In the genomic region with DNA sequence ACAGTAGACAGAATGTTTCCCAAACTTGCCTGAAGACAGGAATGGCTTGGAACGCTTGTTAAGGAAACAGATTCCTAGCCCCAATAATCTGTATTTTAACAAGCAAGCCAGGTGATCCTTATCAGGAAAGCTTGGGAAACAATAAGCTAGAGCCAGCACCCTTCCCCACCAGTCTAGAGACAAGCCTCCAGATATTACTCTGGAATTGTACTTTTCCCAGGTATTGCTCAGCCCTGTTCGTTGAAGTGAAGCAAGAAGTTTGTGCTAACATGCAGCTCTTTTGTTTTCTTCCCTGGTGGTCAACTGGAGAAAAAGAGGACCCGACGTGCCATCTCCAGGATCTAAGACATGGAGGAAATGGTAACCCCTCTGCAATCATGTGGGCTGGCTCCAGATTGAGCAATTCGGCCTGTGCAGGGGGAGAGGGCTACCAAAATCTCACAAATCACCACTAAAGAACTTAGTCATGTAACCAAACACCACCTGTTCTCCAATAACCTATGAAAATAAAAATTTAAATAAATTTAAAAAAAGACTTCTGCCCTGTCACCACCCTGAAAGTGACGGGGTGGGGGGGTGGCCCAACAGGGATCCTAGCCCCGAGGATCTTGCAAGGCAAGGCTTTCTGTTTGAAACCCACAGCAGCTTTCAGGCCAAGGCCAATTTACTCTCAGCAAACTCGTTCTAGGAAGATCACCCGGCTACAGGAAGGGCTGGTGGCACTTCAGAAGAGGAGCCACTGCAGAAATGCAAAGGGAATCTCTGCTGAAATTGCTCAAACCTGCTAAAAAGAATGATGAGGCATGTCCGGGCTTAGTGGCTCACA, we compare ENCODE assay signal across 13 cellular contexts. TPM values are rescaled to one million over a fixed set of nuclear protein-coding genes. Genes with fewer than 3 reads are reported as not detected.
A peak's percentile ranks its signal among the peaks of the same experiment; 100 is the strongest.
DNase-seq lines count a peak whose midpoint lies in the region; ATAC-seq and TF ChIP-seq lines count a peak whose summit lies in the region.
"Had no signal": no experiment of that assay in that cellular context is flagged by ENCODE, and none has a peak within 500 bp of the region (broad histone marks: within the 10 kb centered on the region; RNA-seq: fewer than 3 reads in every experiment).

No MANE protein-coding gene starts in this region.

- no peak overlapping the region for H3K27ac ChIP-seq in mammary epithelial cell (ENCODE audit: insufficient read depth, low read depth, low read length)
- peak overlapping the region; percentile 97 for H3K27ac ChIP-seq in PC-3 (ENCODE audit: low read length)
- H3K27ac ChIP-seq in stomach smooth muscle (ENCODE audit: low read length), result peak overlapping the region; percentile 81

- H3K79me2 ChIP-seq in mammary epithelial cell (ENCODE audit: insufficient read depth, low read length) (peaks cover 87% of the 10 kb centered on the region), PC-3 (ENCODE audit: low read length) (peaks cover 95% of the 10 kb centered on the region)

- H3K9me3 ChIP-seq in mammary epithelial cell (replicated peaks; ENCODE audit: insufficient read depth, low read length) (no peaks in the 10 kb centered on the region), PC-3 (ENCODE audit: low read length) (no peaks in the 10 kb centered on the region), stomach smooth muscle (ENCODE audit: control insufficient read depth in 2 of 2, low read length in 2 of 2) (no peaks in the 10 kb centered on the region)

- no peak overlapping the region for H3K4me3 Mint-ChIP-seq in MCF 10A (ENCODE audit: unreplicated experiment)
- no peak overlapping the region for H3K4me3 Mint-ChIP-seq in activated CD8-positive, alpha-beta T cell treated with anti-CD3 and anti-CD28 coated beads, Interleukin-2, amount 10 ng/mL, durations not matched to agents 7 days and 5 days
- H3K4me3 Mint-ChIP-seq: natural killer cell treated with Interleukin-12 subunit alpha and Interleukin-12 subunit beta and Interleukin-15 and Interleukin-18, amount 100 ng/mL, for 72 hours had no signal

- H3K9me2 ChIP-seq in PC-3 (replicated peaks; ENCODE audit: low read length), result no peaks in the 10 kb centered on the region

- WGBS in mammary epithelial cell (ENCODE audit: low coverage, missing lambda C conversion rate), result 70% methylated on average over 9 of the region's 10 CpGs

- dilution Hi-C loops in mammary epithelial cell (cut with HindIII; ENCODE audit: low sequenced_read_pairs), result no loop called here

- CTCF ChIA-PET in MCF 10A (lab: Yijun Ruan, JAX), result interaction anchor here (0.5 to 1.6 kb wide), 3 partner anchors 12 to 126 kb away, joined by 3 to 4 read pairs (median 4); no protein-coding TSS in a partner anchor
- CTCF ChIA-PET in mammary epithelial cell (lab: Charles Lee; ENCODE audit: low non-redundant PET), result no interaction called here
- CTCF ChIA-PET in PC-3 (lab: Charles Lee), result no interaction called here
- CTCF ChIA-PET in activated CD8-positive, alpha-beta T cell treated with anti-CD3 and anti-CD28 coated beads, Interleukin-2, amount 10 ng/mL, durations not matched to agents 7 days and 5 days (lab: Charles Lee), result no interaction called here

- intact Hi-C loops in MCF 10A (cut with micrococcal nuclease) (no loop called here), mammary epithelial cell (cut with micrococcal nuclease) (no loop called here), PC-3 (cut with micrococcal nuclease) (no loop called here)

- H3K4me2 ChIP-seq in mammary epithelial cell (ENCODE audit: insufficient read depth, low read depth, low read length) (no peak overlapping the region), PC-3 (ENCODE audit: low read length) (peak overlapping the region; percentile 82)

- H3K36me3 Mint-ChIP-seq in MCF 10A (ENCODE audit: insufficient read depth, unreplicated experiment), result peaks cover 9% of the 10 kb centered on the region
- no peaks in the 10 kb centered on the region for H3K36me3 Mint-ChIP-seq in activated CD8-positive, alpha-beta T cell treated with anti-CD3 and anti-CD28 coated beads, Interleukin-2, amount 10 ng/mL, durations not matched to agents 7 days and 5 days (ENCODE audit: low read depth)
- H3K36me3 Mint-ChIP-seq: natural killer cell treated with Interleukin-12 subunit alpha and Interleukin-12 subunit beta and Interleukin-15 and Interleukin-18, amount 100 ng/mL, for 72 hours had no signal

- no peak for ATAC-seq in PC-3
- ATAC-seq in activated CD8-positive, alpha-beta T cell treated with anti-CD3 and anti-CD28 coated beads, Interleukin-2, amount 10 ng/mL, durations not matched to agents 7 days and 5 days, result no peak
- ATAC-seq: natural killer cell treated with Interleukin-12 subunit alpha and Interleukin-12 subunit beta and Interleukin-15 and Interleukin-18, amount 100 ng/mL, for 72 hours had no signal

- POLR2A ChIA-PET in MCF 10A (lab: Yijun Ruan, JAX) (interaction anchor here (1.0 to 5.3 kb wide), 7 partner anchors 9 to 117 kb away, joined by 3 to 42 read pairs (median 4); no protein-coding TSS in a partner anchor), PC-3 (lab: Charles Lee; ENCODE audit: unreplicated experiment) (no interaction called here)
- POLR2A ChIA-PET in activated CD8-positive, alpha-beta T cell treated with anti-CD3 and anti-CD28 coated beads, Interleukin-2, amount 10 ng/mL, durations not matched to agents 7 days and 5 days (lab: Charles Lee), result no interaction called here

- no peaks in the 10 kb centered on the region for H3K27me3 Mint-ChIP-seq in MCF 10A (ENCODE audit: insufficient read depth, unreplicated experiment)
- peaks cover 3% of the 10 kb centered on the region for H3K27me3 Mint-ChIP-seq in activated CD8-positive, alpha-beta T cell treated with anti-CD3 and anti-CD28 coated beads, Interleukin-2, amount 10 ng/mL, durations not matched to agents 7 days and 5 days (ENCODE audit: low read depth)
- H3K27me3 Mint-ChIP-seq: natural killer cell treated with Interleukin-12 subunit alpha and Interleukin-12 subunit beta and Interleukin-15 and Interleukin-18, amount 100 ng/mL, for 72 hours had no signal

- H4K20me1 ChIP-seq in mammary epithelial cell (ENCODE audit: insufficient read depth, low read length) (no peaks in the 10 kb centered on the region), PC-3 (ENCODE audit: low read length) (peaks cover under 1% of the 10 kb centered on the region; the same call in 1 of the 2 replicates)

- TF ChIP-seq CTCF in MCF 10A (IDR thresholded peaks at IDR 0.05; ENCODE audit: unreplicated experiment), result no peak
- no peak for TF ChIP-seq CTCF in mammary epithelial cell (conservative IDR thresholded peaks at IDR 0.05 in 1 of 2, IDR thresholded peaks at IDR 0.05 in 1 of 2; ENCODE audit: extremely low read depth in 1 of 2, insufficient read depth in 1 of 2, low read depth in 1 of 2, low read length in 2 of 2)
- TF ChIP-seq CTCF in PC-3 (conservative IDR thresholded peaks at IDR 0.05; ENCODE audit: low read depth, low read length), result no peak
- TF ChIP-seq CTCF in fibroblast of the aortic adventitia (IDR thresholded peaks at IDR 0.05; ENCODE audit: insufficient read depth, low read length), result no peak

- DNase-seq in MCF 10A (ENCODE audit: unreplicated experiment), result peak; percentile 66
- no peak for DNase-seq in mammary epithelial cell
- no peak for DNase-seq in PC-3
- peak; percentile 30 for DNase-seq in fibroblast of the aortic adventitia (ENCODE audit: low read depth)
- no peak for DNase-seq in stimulated activated CD4-positive, alpha-beta T cell treated with anti-CD3 and anti-CD28 coated beads, Interleukin-15, amount 100 ng/mL, for 24 hours
- no peak for DNase-seq in RKO (ENCODE audit: low spot score)
- DNase-seq in activated CD8-positive, alpha-beta T cell treated with anti-CD3 and anti-CD28 coated beads, Interleukin-2, amount 10 ng/mL, durations not matched to agents 7 days and 5 days, result no peak
- DNase-seq: activated T-cell treated with anti-CD3 and anti-CD28 coated beads for 4 hours; erythroblast; HCEC 1CT; stimulated activated naive CD4-positive, alpha-beta T cell treated with Interleukin-2 at 50 U/mL for 16 hours had no signal

- H3K4me1 Mint-ChIP-seq in MCF 10A (ENCODE audit: insufficient read depth, unreplicated experiment), result peaks cover 71% of the 10 kb centered on the region
- no peaks in the 10 kb centered on the region for H3K4me1 Mint-ChIP-seq in activated CD8-positive, alpha-beta T cell treated with anti-CD3 and anti-CD28 coated beads, Interleukin-2, amount 10 ng/mL, durations not matched to agents 7 days and 5 days (ENCODE audit: low read depth)

- no peaks in the 10 kb centered on the region for H3K36me3 ChIP-seq in mammary epithelial cell (ENCODE audit: insufficient read depth, low read length)
- H3K36me3 ChIP-seq in PC-3 (ENCODE audit: low read depth, low read length), result peaks cover 23% of the 10 kb centered on the region; the same call in 1 of the 2 replicates
- H3K36me3 ChIP-seq in stomach smooth muscle (ENCODE audit: control insufficient read depth in 2 of 2, insufficient read depth in 2 of 2, low read length in 2 of 2), result no peaks in the 10 kb centered on the region

- peaks cover 10% of the 10 kb centered on the region for H3F3A ChIP-seq in PC-3 (ENCODE audit: low read length, unreplicated experiment)

- BruUV-seq in MCF 10A (replicated peaks; lab: Mats Ljungman, UMichigan) (no TSS peak), mammary epithelial cell (replicated peaks; lab: Mats Ljungman, UMichigan) (no TSS peak), PC-3 (replicated peaks; lab: Mats Ljungman, UMichigan) (no TSS peak)

- H3K4me1 ChIP-seq in mammary epithelial cell (ENCODE audit: insufficient read depth, low read length) (peaks cover 79% of the 10 kb centered on the region), PC-3 (ENCODE audit: insufficient read depth, low read length) (peaks cover 94% of the 10 kb centered on the region), stomach smooth muscle (ENCODE audit: control insufficient read depth, insufficient read depth, low read length) (peaks cover 85% of the 10 kb centered on the region)

- H3K27ac Mint-ChIP-seq in MCF 10A (ENCODE audit: low read depth, unreplicated experiment), result peak overlapping the region; percentile 80
- no peak overlapping the region for H3K27ac Mint-ChIP-seq in activated CD8-positive, alpha-beta T cell treated with anti-CD3 and anti-CD28 coated beads, Interleukin-2, amount 10 ng/mL, durations not matched to agents 7 days and 5 days

- H3K4me3 ChIP-seq in mammary epithelial cell (replicated peaks in 1 of 3; ENCODE audit: insufficient read depth in 1 of 3, low read depth in 2 of 3, low read length in 3 of 3) (no peak overlapping the region), PC-3 (ENCODE audit: low read length) (peak overlapping the region; percentile 43; the same call in 1 of the 2 replicates), fibroblast of the aortic adventitia (ENCODE audit: low read depth, low read length) (no peak overlapping the region), stomach smooth muscle (ENCODE audit: low read length in 2 of 2) (no peak overlapping the region)

- H3K9me3 Mint-ChIP-seq in MCF 10A (ENCODE audit: unreplicated experiment), result no peaks in the 10 kb centered on the region
- no peaks in the 10 kb centered on the region for H3K9me3 Mint-ChIP-seq in activated CD8-positive, alpha-beta T cell treated with anti-CD3 and anti-CD28 coated beads, Interleukin-2, amount 10 ng/mL, durations not matched to agents 7 days and 5 days (ENCODE audit: insufficient read depth)
- H3K9me3 Mint-ChIP-seq: natural killer cell treated with Interleukin-12 subunit alpha and Interleukin-12 subunit beta and Interleukin-15 and Interleukin-18, amount 100 ng/mL, for 72 hours had no signal

- H3K27me3 ChIP-seq in mammary epithelial cell (ENCODE audit: insufficient read depth, low read length) (no peaks in the 10 kb centered on the region), PC-3 (ENCODE audit: low read length) (no peaks in the 10 kb centered on the region), stomach smooth muscle (ENCODE audit: control insufficient read depth in 1 of 2, insufficient read depth in 2 of 2, low read length in 2 of 2) (no peaks in the 10 kb centered on the region)

- no peak overlapping the region for H2AFZ ChIP-seq in mammary epithelial cell (ENCODE audit: low read depth, low read length)
- no peak overlapping the region for H2AFZ ChIP-seq in PC-3 (ENCODE audit: low read length)

- no peak overlapping the region for H3K9ac ChIP-seq in mammary epithelial cell (ENCODE audit: insufficient read depth, low read length)
- peak overlapping the region; percentile 64 for H3K9ac ChIP-seq in PC-3 (ENCODE audit: low read length)
- H3K9ac ChIP-seq in stomach smooth muscle (ENCODE audit: low read length in 2 of 2), result no peak overlapping the region

- in situ Hi-C loops in mammary epithelial cell (cut with MboI; ENCODE audit: low sequenced_read_pairs in 2 of 2), result no loop called here

RNA-seq across cellular contexts. Expression of gene SHB, which starts 48.6 kb away (rescaled TPM):
- 22.3 and 29.6 TPM in 2 replicates for total RNA-seq in MCF 10A (2022)
- 10 to 100 TPM; 30.5 to 31.5 TPM for total RNA-seq in mammary epithelial cell
- polyA plus RNA-seq in mammary epithelial cell, result 14.9 TPM
- polyA minus RNA-seq in mammary epithelial cell, result 16.7 TPM
- 56.4 and 77.1 TPM in 2 replicates for total RNA-seq in PC-3 (2014; rRNA removed)
- 4.5 and 26.5 TPM in 2 replicates for total RNA-seq in fibroblast of the aortic adventitia (ENCODE audit: low replicate concordance)
- under 1 TPM; 0.57 to 0.58 TPM for total RNA-seq in activated CD8-positive, alpha-beta T cell treated with anti-CD3 and anti-CD28 coated beads, Interleukin-2, amount 10 ng/mL, durations not matched to agents 7 days and 5 days

Comparison
In these comparisons a context has a peak if more than half of its experiments do, and no peak if none do; other contexts are left out.
1. DNase-seq: peak in MCF 10A (single experiment) and fibroblast of the aortic adventitia (single experiment); none in mammary epithelial cell (single experiment), PC-3 (single experiment), stimulated activated CD4-positive, alpha-beta T cell treated with anti-CD3 and anti-CD28 coated beads, Interleukin-15, amount 100 ng/mL, for 24 hours (single experiment), RKO (single experiment) and activated CD8-positive, alpha-beta T cell treated with anti-CD3 and anti-CD28 coated beads, Interleukin-2, amount 10 ng/mL, durations not matched to agents 7 days and 5 days (single experiment).